In the genomic region with DNA sequence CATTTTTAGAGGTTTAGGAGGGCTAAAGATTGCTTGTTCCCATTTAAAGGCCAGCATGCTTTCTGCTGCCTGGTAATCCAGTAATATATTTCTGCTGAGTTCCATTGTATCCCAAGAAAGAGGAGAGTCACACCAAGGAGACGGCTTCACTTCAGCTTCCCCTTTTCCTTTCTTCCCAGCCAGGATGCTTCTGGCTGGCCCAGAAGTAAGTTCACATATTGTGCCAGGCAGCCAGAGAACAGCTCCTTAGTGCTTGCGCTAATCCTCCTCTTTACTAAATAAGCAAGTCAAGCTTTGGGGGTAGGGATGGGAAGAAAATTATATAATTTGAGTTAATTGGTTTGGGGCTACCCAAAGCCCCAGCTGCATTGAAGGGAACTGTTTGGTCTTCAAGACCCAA, we compare ENCODE assay signal across 13 cellular contexts.
DNase-seq lines count a peak whose midpoint lies in the region; ATAC-seq and TF ChIP-seq lines count a peak whose summit lies in the region.
"Had no signal": no experiment of that assay in that cellular context is flagged by ENCODE, and none has a peak within 500 bp of the region (broad histone marks: within the 10 kb centered on the region; RNA-seq: fewer than 3 reads in every experiment).

No MANE protein-coding gene starts in this region.

- H3K9me2 ChIP-seq in hepatocyte (replicated peaks; ENCODE audit: insufficient read depth), result no peaks in the 10 kb centered on the region

- H3K4me1 Mint-ChIP-seq in Caco-2 (ENCODE audit: low read depth, unreplicated experiment) (peaks cover 47% of the 10 kb centered on the region), osteocyte (ENCODE audit: unreplicated experiment) (no peaks in the 10 kb centered on the region)
- peaks cover 9% of the 10 kb centered on the region for H3K4me1 Mint-ChIP-seq in activated CD4-positive, alpha-beta T cell treated with anti-CD3 and anti-CD28 coated beads for 36 hours
- H3K4me1 Mint-ChIP-seq: B cell had no signal

- H3K36me3 ChIP-seq in Caco-2 (ENCODE audit: control insufficient read depth, insufficient read depth, low read length) (no peaks in the 10 kb centered on the region; the same call in none of the 2 replicates), hepatocyte (replicated peaks; ENCODE audit: insufficient read depth, low read depth) (no peaks in the 10 kb centered on the region)

- intact Hi-C loops in Caco-2 (cut with micrococcal nuclease; ENCODE audit: unreplicated experiment), result loop anchor here (1.0 to 10.0 kb wide), 2 partner anchors 154 to 252 kb away; no protein-coding TSS in a partner anchor
- intact Hi-C loops in activated CD4-positive, alpha-beta T cell treated with anti-CD3 and anti-CD28 coated beads for 36 hours (cut with DNase I, micrococcal nuclease), result no loop called here

- H4K20me1 ChIP-seq in hepatocyte (ENCODE audit: insufficient read depth, poor library complexity, severe bottlenecking), result no peaks in the 10 kb centered on the region

- CTCF ChIA-PET in Caco-2 (lab: Charles Lee), result interaction anchor here (0.9 to 1.5 kb wide), 2 partner anchors 154 to 214 kb away, joined by 3 read pairs; no protein-coding TSS in a partner anchor
- CTCF ChIA-PET in activated CD4-positive, alpha-beta T cell treated with anti-CD3 and anti-CD28 coated beads for 36 hours (lab: Charles Lee), result interaction anchor here (1.0 kb wide), 1 partner anchor 129 kb away, joined by 3 read pairs; no protein-coding TSS in a partner anchor

- H3K36me3 Mint-ChIP-seq in Caco-2 (ENCODE audit: insufficient read depth, unreplicated experiment), result no peaks in the 10 kb centered on the region
- H3K36me3 Mint-ChIP-seq in osteocyte (ENCODE audit: unreplicated experiment), result no peaks in the 10 kb centered on the region
- H3K36me3 Mint-ChIP-seq in activated CD4-positive, alpha-beta T cell treated with anti-CD3 and anti-CD28 coated beads for 36 hours (ENCODE audit: low read depth), result no peaks in the 10 kb centered on the region

- H3K79me2 ChIP-seq in hepatocyte, result no peaks in the 10 kb centered on the region

- TF ChIP-seq CTCF in Caco-2 (IDR thresholded peaks at IDR 0.05; ENCODE audit: insufficient read depth in 1 of 2, low read depth in 1 of 2, low read length in 1 of 2, severe bottlenecking in 1 of 2, unreplicated experiment in 1 of 2) (no peak), hepatocyte (IDR thresholded peaks at IDR 0.05; ENCODE audit: poor library complexity) (no peak), osteocyte (IDR thresholded peaks at IDR 0.05) (no peak)

- no peak overlapping the region for H2AFZ ChIP-seq in hepatocyte

- POLR2A ChIA-PET in Caco-2 (lab: Charles Lee), result interaction anchor here (0.8 to 1.2 kb wide), 2 partner anchors 73 to 222 kb away, joined by 3 read pairs; no protein-coding TSS in a partner anchor
- POLR2A ChIA-PET in activated CD4-positive, alpha-beta T cell treated with anti-CD3 and anti-CD28 coated beads for 36 hours (lab: Charles Lee), result no interaction called here

- no TSS peak for BruUV-seq in Caco-2 (replicated peaks; lab: Mats Ljungman, UMichigan)

- H3K9me3 ChIP-seq in Caco-2, result no peaks in the 10 kb centered on the region; the same call in none of the 2 replicates
- no peaks in the 10 kb centered on the region for H3K9me3 ChIP-seq in hepatocyte (ENCODE audit: low read depth)

- H3K4me2 ChIP-seq in hepatocyte, result no peak overlapping the region

- DNase-seq in Caco-2, result no peak
- DNase-seq in NCI-H82 treated with DMSO at 0.1 percent for 48 hours (lab: John Stamatoyannopoulos, UW; ENCODE audit: unreplicated experiment), result peak; percentile 71
- DNase-seq in hepatocyte (ENCODE audit: low spot score), result no peak
- DNase-seq in osteocyte (ENCODE audit: extremely low spot score, unreplicated experiment), result peak; percentile 17
- no peak for DNase-seq in mucosa of gallbladder (ENCODE audit: low spot score)
- no peak for DNase-seq in activated CD4-positive, alpha-beta T cell treated with anti-CD3 and anti-CD28 coated beads for 36 hours
- DNase-seq: ACHN; CD4-positive, alpha-beta T cell; DMS79; GOT3; H9 had no signal

- H3K4me3 ChIP-seq in Caco-2 (ENCODE audit: low read depth, low read length), result no peak overlapping the region
- no peak overlapping the region for H3K4me3 ChIP-seq in hepatocyte

- H3K9me3 Mint-ChIP-seq in Caco-2 (ENCODE audit: unreplicated experiment) (no peaks in the 10 kb centered on the region), osteocyte (ENCODE audit: unreplicated experiment) (peaks cover 4% of the 10 kb centered on the region)
- H3K9me3 Mint-ChIP-seq in activated CD4-positive, alpha-beta T cell treated with anti-CD3 and anti-CD28 coated beads for 36 hours (ENCODE audit: low read depth), result no peaks in the 10 kb centered on the region
- H3K9me3 Mint-ChIP-seq: CD4-positive, alpha-beta T cell; H9 had no signal

- H3K27me3 Mint-ChIP-seq in Caco-2 (ENCODE audit: insufficient read depth, unreplicated experiment) (no peaks in the 10 kb centered on the region), osteocyte (ENCODE audit: unreplicated experiment) (peaks cover 57% of the 10 kb centered on the region)
- no peaks in the 10 kb centered on the region for H3K27me3 Mint-ChIP-seq in activated CD4-positive, alpha-beta T cell treated with anti-CD3 and anti-CD28 coated beads for 36 hours
- H3K27me3 Mint-ChIP-seq: CD4-positive, alpha-beta T cell had no signal

- no peak overlapping the region for H3K4me3 Mint-ChIP-seq in Caco-2 (ENCODE audit: unreplicated experiment)
- no peak overlapping the region for H3K4me3 Mint-ChIP-seq in osteocyte (ENCODE audit: unreplicated experiment)
- no peak overlapping the region for H3K4me3 Mint-ChIP-seq in activated CD4-positive, alpha-beta T cell treated with anti-CD3 and anti-CD28 coated beads for 36 hours
- H3K4me3 Mint-ChIP-seq: B cell; CD4-positive, alpha-beta T cell; H9 had no signal

- H3K27me3 ChIP-seq in Caco-2 (replicated peaks; ENCODE audit: control insufficient read depth, insufficient read depth, low read length) (no peaks in the 10 kb centered on the region), hepatocyte (no peaks in the 10 kb centered on the region)

- H3K27ac Mint-ChIP-seq in Caco-2 (ENCODE audit: unreplicated experiment) (peak overlapping the region; percentile 65), osteocyte (ENCODE audit: unreplicated experiment) (no peak overlapping the region)
- H3K27ac Mint-ChIP-seq in activated CD4-positive, alpha-beta T cell treated with anti-CD3 and anti-CD28 coated beads for 36 hours, result no peak overlapping the region
- H3K27ac Mint-ChIP-seq: B cell; CD4-positive, alpha-beta T cell; H9 had no signal

- ATAC-seq in SK-N-SH treated with all-trans-retinoic acid at 6 μM for 48 hours, result no peak
- ATAC-seq in activated CD4-positive, alpha-beta T cell treated with anti-CD3 and anti-CD28 coated beads for 36 hours, result no peak

- H3K27ac ChIP-seq in hepatocyte, result peak overlapping the region; percentile 61

- WGBS in hepatocyte (ENCODE audit: low lambda C conversion rate, missing lambda C conversion rate), result 93% methylated on average over 2 of the region's 2 CpGs

- H3K4me1 ChIP-seq in Caco-2, result peaks cover 56% of the 10 kb centered on the region
- H3K4me1 ChIP-seq in hepatocyte (ENCODE audit: insufficient read depth), result peaks cover 20% of the 10 kb centered on the region

TF ChIP-seq in SK-N-SH treated with all-trans-retinoic acid at 6 μM for 48 hours, 23 proteins besides CTCF, POLR2A, EP300 and RAD21:
- TF ChIP-seq ISL1 (CRISPR knock-in tag; IDR thresholded peaks at IDR 0.05) (no peak), ZFP30 (CRISPR knock-in tag; IDR thresholded peaks at IDR 0.05) (no peak), PPARA (CRISPR knock-in tag; IDR thresholded peaks at IDR 0.05; ENCODE audit: borderline replicate concordance) (no peak), GLIS3 (CRISPR knock-in tag; IDR thresholded peaks at IDR 0.05) (no peak), ZNF70 (CRISPR knock-in tag; IDR thresholded peaks at IDR 0.05) (no peak), ZNF565 (CRISPR knock-in tag; conservative IDR thresholded peaks at IDR 0.05; ENCODE audit: low read depth) (no peak)
- TF ChIP-seq, protein P1, sequence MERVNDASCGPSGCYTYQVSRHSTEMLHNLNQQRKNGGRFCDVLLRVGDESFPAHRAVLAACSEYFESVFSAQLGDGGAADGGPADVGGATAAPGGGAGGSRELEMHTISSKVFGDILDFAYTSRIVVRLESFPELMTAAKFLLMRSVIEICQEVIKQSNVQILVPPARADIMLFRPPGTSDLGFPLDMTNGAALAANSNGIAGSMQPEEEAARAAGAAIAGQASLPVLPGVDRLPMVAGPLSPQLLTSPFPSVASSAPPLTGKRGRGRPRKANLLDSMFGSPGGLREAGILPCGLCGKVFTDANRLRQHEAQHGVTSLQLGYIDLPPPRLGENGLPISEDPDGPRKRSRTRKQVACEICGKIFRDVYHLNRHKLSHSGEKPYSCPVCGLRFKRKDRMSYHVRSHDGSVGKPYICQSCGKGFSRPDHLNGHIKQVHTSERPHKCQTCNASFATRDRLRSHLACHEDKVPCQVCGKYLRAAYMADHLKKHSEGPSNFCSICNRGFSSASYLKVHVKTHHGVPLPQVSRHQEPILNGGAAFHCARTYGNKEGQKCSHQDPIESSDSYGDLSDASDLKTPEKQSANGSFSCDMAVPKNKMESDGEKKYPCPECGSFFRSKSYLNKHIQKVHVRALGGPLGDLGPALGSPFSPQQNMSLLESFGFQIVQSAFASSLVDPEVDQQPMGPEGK (CRISPR knock-in tag; IDR thresholded peaks at IDR 0.05; ENCODE audit: borderline replicate concordance), result no peak
- TF ChIP-seq, protein P2, sequence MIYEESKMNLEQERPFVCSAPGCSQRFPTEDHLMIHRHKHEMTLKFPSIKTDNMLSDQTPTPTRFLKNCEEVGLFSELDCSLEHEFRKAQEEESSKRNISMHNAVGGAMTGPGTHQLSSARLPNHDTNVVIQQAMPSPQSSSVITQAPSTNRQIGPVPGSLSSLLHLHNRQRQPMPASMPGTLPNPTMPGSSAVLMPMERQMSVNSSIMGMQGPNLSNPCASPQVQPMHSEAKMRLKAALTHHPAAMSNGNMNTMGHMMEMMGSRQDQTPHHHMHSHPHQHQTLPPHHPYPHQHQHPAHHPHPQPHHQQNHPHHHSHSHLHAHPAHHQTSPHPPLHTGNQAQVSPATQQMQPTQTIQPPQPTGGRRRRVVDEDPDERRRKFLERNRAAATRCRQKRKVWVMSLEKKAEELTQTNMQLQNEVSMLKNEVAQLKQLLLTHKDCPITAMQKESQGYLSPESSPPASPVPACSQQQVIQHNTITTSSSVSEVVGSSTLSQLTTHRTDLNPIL (CRISPR knock-in tag; IDR thresholded peaks at IDR 0.05; ENCODE audit: low read depth), result no peak

Comparison
In these comparisons a context has a peak if more than half of its experiments do, and no peak if none do; other contexts are left out.
1. DNase-seq: peak in NCI-H82 treated with DMSO at 0.1 percent for 48 hours (single experiment) and osteocyte (single experiment); none in Caco-2 (0 of 2), hepatocyte (single experiment), mucosa of gallbladder (single experiment) and activated CD4-positive, alpha-beta T cell treated with anti-CD3 and anti-CD28 coated beads for 36 hours (single experiment).